ENCODE assay signal across 13 cellular contexts in the genomic region with DNA sequence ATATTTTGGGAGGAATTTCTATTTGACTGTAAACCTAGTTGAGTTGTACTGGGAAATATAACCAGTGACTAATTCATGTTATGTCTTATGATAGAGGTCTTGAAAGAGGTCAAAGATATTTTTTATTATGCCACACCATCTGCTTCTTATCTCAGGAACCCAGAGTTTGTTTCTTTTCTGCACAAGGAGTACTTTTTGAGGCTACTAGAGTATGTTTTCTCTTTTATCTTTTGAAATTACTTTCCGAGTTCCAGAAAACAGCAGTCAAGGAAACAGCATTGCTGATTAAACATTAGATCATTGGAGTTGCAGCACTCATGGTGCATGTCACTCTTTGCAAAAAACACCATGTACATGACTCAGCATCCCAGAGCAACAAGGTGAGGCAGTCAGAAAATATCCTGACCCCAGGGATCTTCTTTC.
DNase-seq lines count a peak whose midpoint lies in the region; ATAC-seq, FAIRE-seq and TF ChIP-seq lines count a peak whose summit lies in the region.
"Had no signal": no experiment of that assay in that cellular context is flagged by ENCODE, and none has a peak within 500 bp of the region (broad histone marks: within the 10 kb centered on the region; RNA-seq: fewer than 3 reads in every experiment).

No MANE protein-coding gene starts in this region.

- peak; percentile 71 for DNase-seq in Caki2 (ENCODE audit: low read depth)
- DNase-seq in OCI-M1 (lab: John Stamatoyannopoulos, UW): peak; percentile 91
- peak; percentile 97 for DNase-seq in endothelial cell of umbilical vein (ENCODE audit: low read depth, low spot score)
- peak; percentile 73 for DNase-seq in myocyte (ENCODE audit: low read depth)
- DNase-seq in NCI-H526 treated with DMSO at 0.1 percent for 48 hours (lab: John Stamatoyannopoulos, UW): no peak
- DNase-seq in activated CD8-positive, alpha-beta memory T cell treated with anti-CD3 and anti-CD28 coated beads, Interleukin-2, amount 10 ng/mL, durations not matched to agents 7 days and 5 days: no peak
- no peak for DNase-seq in stimulated activated effector memory CD8-positive, alpha-beta T cell treated with anti-CD3 and anti-CD28 coated beads, Interleukin-12 subunit alpha, Interleukin-12 subunit beta, amount 100 ng/mL, for 72 hours (ENCODE audit: low spot score in 2 of 2)
- DNase-seq: COR-L47; nephron progenitor cell; NK-92 treated with Interleukin-12 subunit alpha and Interleukin-12 subunit beta, amount 100 ng/mL, for 24 hours; stimulated activated CD4-positive, alpha-beta T cell treated with anti-CD3 and anti-CD28 coated beads, Interleukin-2, amount 100 ng/mL, for 24 hours; T-helper 9 cell had no signal

- peaks cover 2% of the 10 kb centered on the region for H3K9me3 Mint-ChIP-seq in activated CD8-positive, alpha-beta memory T cell treated with anti-CD3 and anti-CD28 coated beads, Interleukin-2, amount 10 ng/mL, durations not matched to agents 7 days and 5 days (ENCODE audit: low read depth)
- H3K9me3 Mint-ChIP-seq in stimulated activated effector memory CD8-positive, alpha-beta T cell treated with anti-CD3 and anti-CD28 coated beads, Interleukin-12 subunit alpha, Interleukin-12 subunit beta, amount 100 ng/mL, for 72 hours: no peaks in the 10 kb centered on the region

- in situ Hi-C loops in Caki2 (cut with HindIII; ENCODE audit: low pct_unique_long_range_greater_than_20kb, low sequenced_read_pairs): no loop called here

- POLR2A ChIA-PET in endothelial cell of umbilical vein (lab: Charles Lee): no interaction called here

- peaks cover 3% of the 10 kb centered on the region for H3K4me1 Mint-ChIP-seq in activated CD8-positive, alpha-beta memory T cell treated with anti-CD3 and anti-CD28 coated beads, Interleukin-2, amount 10 ng/mL, durations not matched to agents 7 days and 5 days
- no peaks in the 10 kb centered on the region for H3K4me1 Mint-ChIP-seq in stimulated activated effector memory CD8-positive, alpha-beta T cell treated with anti-CD3 and anti-CD28 coated beads, Interleukin-12 subunit alpha, Interleukin-12 subunit beta, amount 100 ng/mL, for 72 hours

- H3K9ac ChIP-seq in endothelial cell of umbilical vein (replicated peaks; ENCODE audit: extremely low read depth, insufficient read depth, low read length): peak overlapping the region; percentile 46

- H3K27ac ChIP-seq in endothelial cell of umbilical vein (ENCODE audit: insufficient read depth, low read depth, low read length): peak overlapping the region; percentile 66

- CTCF ChIA-PET in endothelial cell of umbilical vein (lab: Charles Lee): no interaction called here
- CTCF ChIA-PET in activated CD8-positive, alpha-beta memory T cell treated with anti-CD3 and anti-CD28 coated beads, Interleukin-2, amount 10 ng/mL, durations not matched to agents 7 days and 5 days (lab: Charles Lee): no interaction called here

- no peak overlapping the region for H2AFZ ChIP-seq in endothelial cell of umbilical vein (ENCODE audit: low read depth, low read length)

- dilution Hi-C loops in endothelial cell of umbilical vein (cut with MboI; ENCODE audit: extremely low pct_ligation_motif_present, low sequenced_read_pairs): no loop called here

- H3K27me3 Mint-ChIP-seq in activated CD8-positive, alpha-beta memory T cell treated with anti-CD3 and anti-CD28 coated beads, Interleukin-2, amount 10 ng/mL, durations not matched to agents 7 days and 5 days: no peaks in the 10 kb centered on the region

- no peak overlapping the region for H3K4me3 Mint-ChIP-seq in activated CD8-positive, alpha-beta memory T cell treated with anti-CD3 and anti-CD28 coated beads, Interleukin-2, amount 10 ng/mL, durations not matched to agents 7 days and 5 days
- no peak overlapping the region for H3K4me3 Mint-ChIP-seq in stimulated activated effector memory CD8-positive, alpha-beta T cell treated with anti-CD3 and anti-CD28 coated beads, Interleukin-12 subunit alpha, Interleukin-12 subunit beta, amount 100 ng/mL, for 72 hours
- H3K4me3 Mint-ChIP-seq: nephron progenitor cell had no signal

- H3K36me3 Mint-ChIP-seq in activated CD8-positive, alpha-beta memory T cell treated with anti-CD3 and anti-CD28 coated beads, Interleukin-2, amount 10 ng/mL, durations not matched to agents 7 days and 5 days: no peaks in the 10 kb centered on the region
- H3K36me3 Mint-ChIP-seq in stimulated activated effector memory CD8-positive, alpha-beta T cell treated with anti-CD3 and anti-CD28 coated beads, Interleukin-12 subunit alpha, Interleukin-12 subunit beta, amount 100 ng/mL, for 72 hours: no peaks in the 10 kb centered on the region

- peak; percentile 58 for FAIRE-seq in endothelial cell of umbilical vein (lab: Jason Lieb, UNC)

- H3K4me1 ChIP-seq in endothelial cell of umbilical vein (ENCODE audit: control insufficient read depth, extremely low read depth, insufficient read depth, low read length): peaks cover 22% of the 10 kb centered on the region

- H3K4me3 ChIP-seq in endothelial cell of umbilical vein (replicated peaks in 1 of 3; ENCODE audit: insufficient read depth in 1 of 3, low read depth in 1 of 3, low read length in 3 of 3): no peak overlapping the region

- no peak overlapping the region for H3K27ac Mint-ChIP-seq in activated CD8-positive, alpha-beta memory T cell treated with anti-CD3 and anti-CD28 coated beads, Interleukin-2, amount 10 ng/mL, durations not matched to agents 7 days and 5 days
- H3K27ac Mint-ChIP-seq in stimulated activated effector memory CD8-positive, alpha-beta T cell treated with anti-CD3 and anti-CD28 coated beads, Interleukin-12 subunit alpha, Interleukin-12 subunit beta, amount 100 ng/mL, for 72 hours: no peak overlapping the region
- H3K27ac Mint-ChIP-seq: nephron progenitor cell had no signal

- H4K20me1 ChIP-seq in endothelial cell of umbilical vein (replicated peaks; ENCODE audit: control insufficient read depth, extremely low read depth, insufficient read depth, low read length): no peaks in the 10 kb centered on the region

- ATAC-seq in HG03139 (IDR thresholded peaks at IDR 0.05; ENCODE audit: unreplicated experiment): no peak
- no peak for ATAC-seq in activated CD8-positive, alpha-beta memory T cell treated with anti-CD3 and anti-CD28 coated beads, Interleukin-2, amount 10 ng/mL, durations not matched to agents 7 days and 5 days
- ATAC-seq in stimulated activated effector memory CD8-positive, alpha-beta T cell treated with anti-CD3 and anti-CD28 coated beads, Interleukin-12 subunit alpha, Interleukin-12 subunit beta, amount 100 ng/mL, for 72 hours: no peak

- BruUV-seq in endothelial cell of umbilical vein (replicated peaks; lab: Mats Ljungman, UMichigan): no TSS peak

- no peaks in the 10 kb centered on the region for H3K79me2 ChIP-seq in endothelial cell of umbilical vein (ENCODE audit: control insufficient read depth, insufficient read depth, low read length)

- H3K4me2 ChIP-seq in endothelial cell of umbilical vein (ENCODE audit: insufficient read depth, low read length): peak overlapping the region; percentile 55

- H3K27me3 ChIP-seq in endothelial cell of umbilical vein (ENCODE audit: control insufficient read depth in 2 of 2, insufficient read depth in 2 of 2, low read length in 2 of 2): no peaks in the 10 kb centered on the region

- TF ChIP-seq POLR2A in endothelial cell of umbilical vein (IDR thresholded peaks at IDR 0.05; ENCODE audit: low read depth, low read length): peak; percentile 66

- H3K9me1 ChIP-seq in endothelial cell of umbilical vein (replicated peaks; ENCODE audit: control insufficient read depth, extremely low read depth, insufficient read depth, low read length): no peaks in the 10 kb centered on the region

- TF ChIP-seq CTCF in endothelial cell of umbilical vein (IDR thresholded peaks at IDR 0.05; ENCODE audit: extremely low read depth in 1 of 2, insufficient read depth in 1 of 2, low read depth in 1 of 2, low read length in 2 of 2): no peak

- H3K36me3 ChIP-seq in endothelial cell of umbilical vein (ENCODE audit: control insufficient read depth in 2 of 2, extremely low read depth in 1 of 2, insufficient read depth in 2 of 2, low read length in 2 of 2): no peaks in the 10 kb centered on the region

- no peaks in the 10 kb centered on the region for H3K9me3 ChIP-seq in endothelial cell of umbilical vein (replicated peaks; ENCODE audit: control insufficient read depth, insufficient read depth, low read length)

- intact Hi-C loops in endothelial cell of umbilical vein (cut with micrococcal nuclease): loop anchor here (1.0 to 10.0 kb wide), 17 partner anchors 50 to 1100 kb away; no protein-coding TSS in a partner anchor

TF ChIP-seq in endothelial cell of umbilical vein, 7 proteins besides CTCF, POLR2A, EP300 and RAD21:
- TF ChIP-seq, protein P1, sequence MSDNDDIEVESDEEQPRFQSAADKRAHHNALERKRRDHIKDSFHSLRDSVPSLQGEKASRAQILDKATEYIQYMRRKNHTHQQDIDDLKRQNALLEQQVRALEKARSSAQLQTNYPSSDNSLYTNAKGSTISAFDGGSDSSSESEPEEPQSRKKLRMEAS (IDR thresholded peaks at IDR 0.05; ENCODE audit: insufficient read depth, insufficient read length): no peak
- TF ChIP-seq GATA2 (IDR thresholded peaks at IDR 0.05; ENCODE audit: insufficient read depth, insufficient read length, low read depth, low read length): peak; percentile 95
- TF ChIP-seq MYC (IDR thresholded peaks at IDR 0.05; ENCODE audit: low read depth, low read length): no peak
- peak; percentile 90 for TF ChIP-seq JUN (IDR thresholded peaks at IDR 0.05; ENCODE audit: borderline replicate concordance, insufficient read depth, insufficient read length, low read depth)
- peak; percentile 80 for TF ChIP-seq POLR2AphosphoS5 (IDR thresholded peaks at IDR 0.05; ENCODE audit: insufficient read depth, low read depth, low read length)
- peak; percentile 98 for TF ChIP-seq FOS (IDR thresholded peaks at IDR 0.05; ENCODE audit: borderline replicate concordance, insufficient read depth, low read length)
- TF ChIP-seq EZH2 (IDR thresholded peaks at IDR 0.05; ENCODE audit: borderline replicate concordance, low read depth, low read length, severe bottlenecking): no peak

Comparison
In these comparisons a context has a peak if more than half of its experiments do, and no peak if none do; other contexts are left out.
1. DNase-seq: peak in Caki2 (single experiment), OCI-M1 (single experiment), endothelial cell of umbilical vein (single experiment) and myocyte (single experiment); none in NCI-H526 treated with DMSO at 0.1 percent for 48 hours (single experiment), activated CD8-positive, alpha-beta memory T cell treated with anti-CD3 and anti-CD28 coated beads, Interleukin-2, amount 10 ng/mL, durations not matched to agents 7 days and 5 days (single experiment) and stimulated activated effector memory CD8-positive, alpha-beta T cell treated with anti-CD3 and anti-CD28 coated beads, Interleukin-12 subunit alpha, Interleukin-12 subunit beta, amount 100 ng/mL, for 72 hours (0 of 2).